In genomic region chr17:59427996-59428395, GRCh38 we compare ENCODE assay signal across 10 cellular contexts.
DNase-seq lines count a peak whose midpoint lies in the region; TF ChIP-seq lines count a peak whose summit lies in the region.
"Had no signal": no experiment of that assay in that cellular context is flagged by ENCODE, and none has a peak within 500 bp of the region (broad histone marks: within the 10 kb centered on the region; RNA-seq: fewer than 3 reads in every experiment).

No MANE protein-coding gene starts in this region.

- intact Hi-C loops in transverse colon (cut with DNase I; ENCODE audit: low total_unique reads), result loop anchor here (1.0 kb wide), 1 partner anchor 42 kb away; no protein-coding TSS in a partner anchor

- peak overlapping the region; percentile 69 to 88 (median 82) for H3K27ac ChIP-seq in transverse colon

- DNase-seq in adipocyte (ENCODE audit: low read depth), result peak; percentile 28
- DNase-seq in foreskin fibroblast, result peak; percentile 56 to 69
- DNase-seq in occipital lobe (lab: John Stamatoyannopoulos, UW), result peak; percentile 23
- no peak for DNase-seq in transverse colon
- DNase-seq in DMS 273 (lab: John Stamatoyannopoulos, UW; ENCODE audit: unreplicated experiment), result no peak
- no peak for DNase-seq in NCI-H82 treated with DMSO at 0.1 percent for 48 hours (lab: John Stamatoyannopoulos, UW; ENCODE audit: unreplicated experiment)
- DNase-seq in NOMO-1 (lab: John Stamatoyannopoulos, UW; ENCODE audit: unreplicated experiment in 2 of 2), result no peak
- DNase-seq: activated CD4-positive, CD25-positive, alpha-beta regulatory T cell treated with anti-CD3 and anti-CD28 coated beads, Interleukin-2, amount 50 U/mL, for 72 hours; DND-41; NCI-H1694 had no signal

- TF ChIP-seq POLR2A in transverse colon (IDR thresholded peaks at IDR 0.05), result no peak

- H3K9me3 ChIP-seq in adipocyte (ENCODE audit: control insufficient read depth, low read length), result peaks cover 1% of the 10 kb centered on the region
- H3K9me3 ChIP-seq in transverse colon, result no peaks in the 10 kb centered on the region

- in situ Hi-C loops in transverse colon (cut with MboI; ENCODE audit: low pct_ligation_motif_present in 1 of 4, low pct_unique_long_range_greater_than_20kb in 1 of 4, low sequenced_read_pairs in 3 of 4), result no loop called here

- peaks cover 78% of the 10 kb centered on the region for H3K4me1 ChIP-seq in adipocyte (ENCODE audit: control insufficient read depth, insufficient read depth, low read length)
- H3K4me1 ChIP-seq in transverse colon, result peaks cover 13 to 53% (median 23%) of the 10 kb centered on the region in 4 donors

- H3K36me3 ChIP-seq in adipocyte (ENCODE audit: control insufficient read depth, insufficient read depth, low read length, severe bottlenecking), result no peaks in the 10 kb centered on the region
- H3K36me3 ChIP-seq in transverse colon, result no peaks in the 10 kb centered on the region

- 74 to 78% methylated on average over 3 to 9 of the region's 9 CpGs for WGBS in transverse colon (ENCODE audit: low coverage in 1 of 2), 2 donors

- H3K9ac ChIP-seq in adipocyte (ENCODE audit: low read length), result peak overlapping the region; percentile 67

- TF ChIP-seq CTCF in foreskin fibroblast (IDR thresholded peaks at IDR 0.05; ENCODE audit: low read depth, low read length), result no peak
- TF ChIP-seq CTCF in transverse colon (IDR thresholded peaks at IDR 0.05), result no peak

- no peaks in the 10 kb centered on the region for H3K27me3 ChIP-seq in adipocyte (replicated peaks; ENCODE audit: control insufficient read depth, insufficient read depth, low read length)
- H3K27me3 ChIP-seq in transverse colon, result no peaks in the 10 kb centered on the region

- TF ChIP-seq EP300 in transverse colon (IDR thresholded peaks at IDR 0.05; ENCODE audit: low read depth), result no peak

- H3K4me3 ChIP-seq in adipocyte (ENCODE audit: low read length) (peak overlapping the region; percentile 58), foreskin fibroblast (ENCODE audit: low read depth in 1 of 2, low read length in 2 of 2) (no peak overlapping the region), transverse colon (no peak overlapping the region)

Comparison
In these comparisons a context has a peak if more than half of its experiments do, and no peak if none do; other contexts are left out.
1. DNase-seq: peak in adipocyte (single experiment), foreskin fibroblast (2 of 2) and occipital lobe (single experiment); none in transverse colon (single experiment), DMS 273 (single experiment), NCI-H82 treated with DMSO at 0.1 percent for 48 hours (single experiment) and NOMO-1 (0 of 2).